1 cellular context compared by ENCODE assay signal in the genomic region with DNA sequence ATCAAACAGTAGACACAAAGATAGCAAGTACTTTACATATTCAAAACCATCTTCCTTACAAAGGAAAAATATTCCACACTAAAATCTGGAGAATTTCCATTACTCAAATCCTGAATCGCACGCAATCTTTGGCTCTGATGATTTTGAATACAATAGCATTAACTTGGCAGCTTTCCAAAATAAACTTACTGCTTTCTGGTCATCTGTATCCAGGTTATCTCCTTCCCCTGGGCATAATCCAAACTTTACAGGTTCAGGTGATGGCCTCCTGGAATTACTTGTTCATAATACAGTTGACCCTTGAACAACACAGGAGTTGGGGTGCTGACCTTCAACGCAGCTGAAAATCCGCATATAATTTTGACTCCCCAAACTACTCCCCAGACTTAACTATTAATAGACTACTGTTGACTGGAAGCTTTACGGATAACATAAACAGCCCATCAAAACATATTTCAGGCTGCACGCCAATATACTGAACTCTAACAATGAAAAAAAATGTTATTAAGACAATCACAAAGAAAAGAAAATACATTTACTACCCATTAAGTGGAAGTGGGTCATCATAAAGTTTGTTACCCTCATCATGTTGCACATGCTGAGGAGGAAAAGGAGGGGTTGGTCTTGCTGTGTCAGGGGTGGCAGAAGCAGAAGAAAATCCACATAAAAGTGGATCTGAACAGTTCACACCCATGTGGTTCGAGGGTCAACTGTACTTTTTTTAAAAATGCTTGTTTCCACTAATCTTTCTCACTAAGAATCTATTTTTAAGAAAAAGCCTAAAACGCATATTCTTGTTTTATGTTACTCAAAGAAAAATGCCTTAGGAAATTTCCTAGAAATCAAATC.
TF ChIP-seq lines count a peak whose summit lies in the region.

No MANE protein-coding gene starts in this region.

TF ChIP-seq in WTC11, 78 proteins besides CTCF, POLR2A, EP300 and RAD21:
- TF ChIP-seq, protein P1, sequence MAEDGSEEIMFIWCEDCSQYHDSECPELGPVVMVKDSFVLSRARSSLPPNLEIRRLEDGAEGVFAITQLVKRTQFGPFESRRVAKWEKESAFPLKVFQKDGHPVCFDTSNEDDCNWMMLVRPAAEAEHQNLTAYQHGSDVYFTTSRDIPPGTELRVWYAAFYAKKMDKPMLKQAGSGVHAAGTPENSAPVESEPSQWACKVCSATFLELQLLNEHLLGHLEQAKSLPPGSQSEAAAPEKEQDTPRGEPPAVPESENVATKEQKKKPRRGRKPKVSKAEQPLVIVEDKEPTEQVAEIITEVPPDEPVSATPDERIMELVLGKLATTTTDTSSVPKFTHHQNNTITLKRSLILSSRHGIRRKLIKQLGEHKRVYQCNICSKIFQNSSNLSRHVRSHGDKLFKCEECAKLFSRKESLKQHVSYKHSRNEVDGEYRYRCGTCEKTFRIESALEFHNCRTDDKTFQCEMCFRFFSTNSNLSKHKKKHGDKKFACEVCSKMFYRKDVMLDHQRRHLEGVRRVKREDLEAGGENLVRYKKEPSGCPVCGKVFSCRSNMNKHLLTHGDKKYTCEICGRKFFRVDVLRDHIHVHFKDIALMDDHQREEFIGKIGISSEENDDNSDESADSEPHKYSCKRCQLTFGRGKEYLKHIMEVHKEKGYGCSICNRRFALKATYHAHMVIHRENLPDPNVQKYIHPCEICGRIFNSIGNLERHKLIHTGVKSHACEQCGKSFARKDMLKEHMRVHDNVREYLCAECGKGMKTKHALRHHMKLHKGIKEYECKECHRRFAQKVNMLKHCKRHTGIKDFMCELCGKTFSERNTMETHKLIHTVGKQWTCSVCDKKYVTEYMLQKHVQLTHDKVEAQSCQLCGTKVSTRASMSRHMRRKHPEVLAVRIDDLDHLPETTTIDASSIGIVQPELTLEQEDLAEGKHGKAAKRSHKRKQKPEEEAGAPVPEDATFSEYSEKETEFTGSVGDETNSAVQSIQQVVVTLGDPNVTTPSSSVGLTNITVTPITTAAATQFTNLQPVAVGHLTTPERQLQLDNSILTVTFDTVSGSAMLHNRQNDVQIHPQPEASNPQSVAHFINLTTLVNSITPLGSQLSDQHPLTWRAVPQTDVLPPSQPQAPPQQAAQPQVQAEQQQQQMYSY (CRISPR knock-in tag; IDR thresholded peaks at IDR 0.05) = no peak
- no peak for TF ChIP-seq MYBL2 (CRISPR knock-in tag; IDR thresholded peaks at IDR 0.05)
- TF ChIP-seq ZNF138 (CRISPR knock-in tag; conservative IDR thresholded peaks at IDR 0.05) = no peak
- no peak for TF ChIP-seq NFE2L1 (CRISPR knock-in tag; IDR thresholded peaks at IDR 0.05)
- no peak for TF ChIP-seq ZNF317 (CRISPR knock-in tag; IDR thresholded peaks at IDR 0.05; ENCODE audit: borderline replicate concordance, low read depth)
- TF ChIP-seq E2F1 (CRISPR knock-in tag; IDR thresholded peaks at IDR 0.05) = no peak
- TF ChIP-seq, protein P2, sequence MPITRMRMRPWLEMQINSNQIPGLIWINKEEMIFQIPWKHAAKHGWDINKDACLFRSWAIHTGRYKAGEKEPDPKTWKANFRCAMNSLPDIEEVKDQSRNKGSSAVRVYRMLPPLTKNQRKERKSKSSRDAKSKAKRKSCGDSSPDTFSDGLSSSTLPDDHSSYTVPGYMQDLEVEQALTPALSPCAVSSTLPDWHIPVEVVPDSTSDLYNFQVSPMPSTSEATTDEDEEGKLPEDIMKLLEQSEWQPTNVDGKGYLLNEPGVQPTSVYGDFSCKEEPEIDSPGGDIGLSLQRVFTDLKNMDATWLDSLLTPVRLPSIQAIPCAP (CRISPR knock-in tag; IDR thresholded peaks at IDR 0.05) = no peak
- TF ChIP-seq ZNF416 (CRISPR knock-in tag; IDR thresholded peaks at IDR 0.05) = no peak
- no peak for TF ChIP-seq ZBTB21 (CRISPR knock-in tag; IDR thresholded peaks at IDR 0.05; ENCODE audit: borderline replicate concordance)
- no peak for TF ChIP-seq FOXJ3 (CRISPR knock-in tag; IDR thresholded peaks at IDR 0.05; ENCODE audit: borderline replicate concordance)
- no peak for TF ChIP-seq ZNF232 (CRISPR knock-in tag; IDR thresholded peaks at IDR 0.05)
- TF ChIP-seq ZNF219 (CRISPR knock-in tag; IDR thresholded peaks at IDR 0.05; ENCODE audit: borderline replicate concordance) = no peak
- no peak for TF ChIP-seq TP53 (CRISPR knock-in tag; IDR thresholded peaks at IDR 0.05)
- no peak for TF ChIP-seq OVOL2 (CRISPR knock-in tag; IDR thresholded peaks at IDR 0.05; ENCODE audit: borderline replicate concordance)
- no peak for TF ChIP-seq CREM (CRISPR knock-in tag; IDR thresholded peaks at IDR 0.05)
- TF ChIP-seq, protein P3, sequence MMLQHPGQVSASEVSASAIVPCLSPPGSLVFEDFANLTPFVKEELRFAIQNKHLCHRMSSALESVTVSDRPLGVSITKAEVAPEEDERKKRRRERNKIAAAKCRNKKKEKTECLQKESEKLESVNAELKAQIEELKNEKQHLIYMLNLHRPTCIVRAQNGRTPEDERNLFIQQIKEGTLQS (CRISPR knock-in tag; conservative IDR thresholded peaks at IDR 0.05) = no peak
TF ChIP-seq in WTC11: peak in this region for 0.
